8 cellular contexts compared by ENCODE assay signal in genomic region chr16:641326-642188, GRCh38. TPM values are rescaled to one million over a fixed set of nuclear protein-coding genes. Genes with fewer than 3 reads are reported as not detected.
DNase-seq lines count a peak whose midpoint lies in the region; ATAC-seq lines count a peak whose summit lies in the region.

TSS of gene MCRIP2 (plus strand) at chr16:641828. CDS start at chr16:641992, 164 bp downstream.

- CTCF ChIA-PET in activated CD4-positive, alpha-beta memory T cell treated with anti-CD3 and anti-CD28 coated beads, Interleukin-2, amount 10 ng/mL, durations not matched to agents 7 days and 5 days (lab: Charles Lee): interaction anchor here (0.6 kb wide), 1 partner anchor 13 kb away, joined by 5 read pairs; no protein-coding TSS in a partner anchor

- peaks cover 12% of the 10 kb centered on the region for H3K4me1 ChIP-seq in effector memory CD4-positive, alpha-beta T cell (ENCODE audit: control insufficient read depth, insufficient read depth, low read length, poor library complexity, severe bottlenecking)

- no peak within 1 kb of the TSS for H3K27ac Mint-ChIP-seq in activated CD4-positive, alpha-beta memory T cell treated with anti-CD3 and anti-CD28 coated beads, Interleukin-2, amount 10 ng/mL, durations not matched to agents 7 days and 5 days

- peaks cover 15% of the 10 kb centered on the region for H3K4me1 Mint-ChIP-seq in activated CD4-positive, alpha-beta memory T cell treated with anti-CD3 and anti-CD28 coated beads, Interleukin-2, amount 10 ng/mL, durations not matched to agents 7 days and 5 days

- H3K9me3 Mint-ChIP-seq in activated CD4-positive, alpha-beta memory T cell treated with anti-CD3 and anti-CD28 coated beads, Interleukin-2, amount 10 ng/mL, durations not matched to agents 7 days and 5 days: no peaks in the 10 kb centered on the region

- H3K9me3 ChIP-seq in effector memory CD4-positive, alpha-beta T cell (ENCODE audit: control insufficient read depth, low read length): no peaks in the 10 kb centered on the region

- H3K27me3 ChIP-seq in effector memory CD4-positive, alpha-beta T cell (replicated peaks; ENCODE audit: control insufficient read depth, insufficient read depth, low read length, poor library complexity, severe bottlenecking): no peaks in the 10 kb centered on the region

- no peaks in the 10 kb centered on the region for H3K27me3 Mint-ChIP-seq in activated CD4-positive, alpha-beta memory T cell treated with anti-CD3 and anti-CD28 coated beads, Interleukin-2, amount 10 ng/mL, durations not matched to agents 7 days and 5 days

- peak; percentile 36 for DNase-seq in NK-92 treated with Interleukin-12 subunit alpha and Interleukin-12 subunit beta, amount 100 ng/mL, for 24 hours (lab: John Stamatoyannopoulos, UW)
- DNase-seq in NK-92 (lab: John Stamatoyannopoulos, UW; ENCODE audit: unreplicated experiment) (no peak), NCI-H774 (lab: John Stamatoyannopoulos, UW) (peak; percentile 58), medulla oblongata (ENCODE audit: extremely low spot score) (peak; percentile 79)
- peak; percentile 77 for DNase-seq in activated CD4-positive, alpha-beta memory T cell treated with anti-CD3 and anti-CD28 coated beads, Interleukin-2, amount 10 ng/mL, durations not matched to agents 7 days and 5 days
- peak; percentile 32 to 53 (median 38) for DNase-seq in effector memory CD4-positive, alpha-beta T cell
- peak; percentile 38 for DNase-seq in stimulated activated CD8-positive, alpha-beta memory T cell treated with anti-CD3 and anti-CD28 coated beads, Interleukin-12 subunit alpha, Interleukin-12 subunit beta, amount 100 ng/mL, for 1 hour (ENCODE audit: low read depth)

- POLR2A ChIA-PET in activated CD4-positive, alpha-beta memory T cell treated with anti-CD3 and anti-CD28 coated beads, Interleukin-2, amount 10 ng/mL, durations not matched to agents 7 days and 5 days (lab: Charles Lee): interaction anchor here (1.0 to 1.6 kb wide), 3 partner anchors 10 to 54 kb away, joined by 4 to 5 read pairs (median 4); no protein-coding TSS in a partner anchor

- peak; percentile 43 for ATAC-seq in HG03095 (IDR thresholded peaks at IDR 0.05; ENCODE audit: unreplicated experiment)

- peak within 1 kb of the TSS; percentile 78 for H3K4me3 ChIP-seq in effector memory CD4-positive, alpha-beta T cell (ENCODE audit: insufficient read depth, low read depth, low read length, poor library complexity, severe bottlenecking)

- peak within 1 kb of the TSS; percentile 67 for H3K4me3 Mint-ChIP-seq in activated CD4-positive, alpha-beta memory T cell treated with anti-CD3 and anti-CD28 coated beads, Interleukin-2, amount 10 ng/mL, durations not matched to agents 7 days and 5 days

- peaks cover 2% of the 10 kb centered on the region for H3K36me3 Mint-ChIP-seq in activated CD4-positive, alpha-beta memory T cell treated with anti-CD3 and anti-CD28 coated beads, Interleukin-2, amount 10 ng/mL, durations not matched to agents 7 days and 5 days (ENCODE audit: low read depth)

- peak within 1 kb of the TSS; percentile 42 for H3K27ac ChIP-seq in effector memory CD4-positive, alpha-beta T cell (ENCODE audit: insufficient read depth, low read length, poor library complexity, severe bottlenecking)

- no peaks in the 10 kb centered on the region for H3K36me3 ChIP-seq in effector memory CD4-positive, alpha-beta T cell (ENCODE audit: control insufficient read depth, insufficient read depth, low read length)

RNA-seq across cellular contexts. Expression of gene MCRIP2, which starts in this region (rescaled TPM):
- total RNA-seq in activated CD4-positive, alpha-beta memory T cell treated with anti-CD3 and anti-CD28 coated beads, Interleukin-2, amount 10 ng/mL, durations not matched to agents 7 days and 5 days: 10 to 100 TPM; 20.3 to 22.8 TPM
